12 cellular contexts compared by ENCODE assay signal in genomic region chr13:20058476-20058875, GRCh38.
DNase-seq lines count a peak whose midpoint lies in the region; ATAC-seq and TF ChIP-seq lines count a peak whose summit lies in the region.
"Had no signal": no experiment of that assay in that cellular context is flagged by ENCODE, and none has a peak within 500 bp of the region (broad histone marks: within the 10 kb centered on the region; RNA-seq: fewer than 3 reads in every experiment).

No MANE protein-coding gene starts in this region.

- H3K9me3 Mint-ChIP-seq in GM23338, result no peaks in the 10 kb centered on the region
- H3K9me3 Mint-ChIP-seq in activated T-helper 17 cell treated with anti-CD3 and anti-CD28 coated beads, Interleukin-2, amount 50 U/mL, for 72 hours, result no peaks in the 10 kb centered on the region
- H3K9me3 Mint-ChIP-seq: CD4-positive, CD25-positive, alpha-beta regulatory T cell had no signal

- H3K4me2 ChIP-seq in GM23338 (no peak overlapping the region), trophoblast cell (ENCODE audit: low read length) (no peak overlapping the region)

- no peak overlapping the region for H3K4ac ChIP-seq in trophoblast cell (ENCODE audit: low read depth, low read length)

- H2AK5ac ChIP-seq in trophoblast cell (ENCODE audit: low read length), result no peak overlapping the region

- peaks cover 35% of the 10 kb centered on the region; the same call in 1 of the 2 replicates for H3K36me3 ChIP-seq in GM23338 (ENCODE audit: insufficient read depth)
- H3K36me3 ChIP-seq in trophoblast cell (ENCODE audit: control insufficient read depth in 1 of 2, insufficient read depth in 2 of 2, low read length in 2 of 2), result peaks cover 9 to 28% of the 10 kb centered on the region in 2 experiments
- H3K36me3 ChIP-seq in prostate gland, result no peaks in the 10 kb centered on the region

- intact Hi-C loops in prostate gland (cut with DNase I), result no loop called here

- no peak overlapping the region; the same call in 1 of the 2 replicates for H3K27ac Mint-ChIP-seq in GM23338
- peak overlapping the region; percentile 11 for H3K27ac Mint-ChIP-seq in activated T-helper 17 cell treated with anti-CD3 and anti-CD28 coated beads, Interleukin-2, amount 50 U/mL, for 72 hours
- H3K27ac Mint-ChIP-seq: CD4-positive, CD25-positive, alpha-beta regulatory T cell had no signal

- H3K79me2 ChIP-seq in GM23338 (replicated peaks; ENCODE audit: insufficient read depth), result peaks cover 16% of the 10 kb centered on the region; the same call in 1 of the 2 replicates
- no peaks in the 10 kb centered on the region for H3K79me2 ChIP-seq in trophoblast cell (ENCODE audit: control insufficient read depth, insufficient read depth, low read length, poor library complexity)

- no peak overlapping the region for H2BK120ac ChIP-seq in trophoblast cell (ENCODE audit: insufficient read depth, low read length, poor library complexity)

- H3K27me3 ChIP-seq in GM23338 (ENCODE audit: insufficient read depth), result no peaks in the 10 kb centered on the region
- H3K27me3 ChIP-seq in trophoblast cell (ENCODE audit: insufficient read depth, low read length), result no peaks in the 10 kb centered on the region
- no peaks in the 10 kb centered on the region for H3K27me3 ChIP-seq in prostate gland (replicated peaks; ENCODE audit: insufficient read depth)
- H3K27me3 ChIP-seq: BE2C had no signal

- H3K4me3 ChIP-seq in GM23338 (no peak overlapping the region), trophoblast cell (ENCODE audit: low read depth, low read length) (no peak overlapping the region), prostate gland (no peak overlapping the region)
- H3K4me3 ChIP-seq: HAP-1 had no signal

- H3K23ac ChIP-seq in trophoblast cell (ENCODE audit: low read length), result no peak overlapping the region

- H3K79me1 ChIP-seq in trophoblast cell (ENCODE audit: low read length), result no peaks in the 10 kb centered on the region

- no peaks in the 10 kb centered on the region for H3F3A ChIP-seq in GM23338 (replicated peaks; ENCODE audit: low read depth)

- H4K20me1 ChIP-seq in GM23338 (replicated peaks; ENCODE audit: insufficient read depth), result no peaks in the 10 kb centered on the region; the same call in none of the 2 replicates

- no peak for TF ChIP-seq POLR2A in prostate gland (IDR thresholded peaks at IDR 0.05)

- H3K4me1 ChIP-seq in GM23338 (ENCODE audit: insufficient read depth) (peaks cover 16% of the 10 kb centered on the region), trophoblast cell (ENCODE audit: control insufficient read depth in 1 of 2, insufficient read depth in 2 of 2, low read length in 2 of 2) (no peaks in the 10 kb centered on the region), prostate gland (replicated peaks) (no peaks in the 10 kb centered on the region)
- H3K4me1 ChIP-seq: BE2C, Caco-2, HAP-1 had no signal

- H3K14ac ChIP-seq in trophoblast cell (ENCODE audit: low read length), result no peak overlapping the region

- no peak overlapping the region for H4K91ac ChIP-seq in trophoblast cell (ENCODE audit: low read depth, low read length)

- H2BK5ac ChIP-seq in trophoblast cell (ENCODE audit: low read depth, low read length, poor library complexity), result no peak overlapping the region

- TF ChIP-seq CTCF in GM23338 (conservative IDR thresholded peaks at IDR 0.05; ENCODE audit: low read depth in 2 of 2) (no peak), prostate gland (IDR thresholded peaks at IDR 0.05) (no peak)

- H3K9me3 ChIP-seq in trophoblast cell (ENCODE audit: insufficient read depth, low read depth, low read length), result no peaks in the 10 kb centered on the region
- no peaks in the 10 kb centered on the region for H3K9me3 ChIP-seq in prostate gland
- H3K9me3 ChIP-seq: BE2C, Caco-2, HAP-1 had no signal

- WGBS in trophoblast cell (ENCODE audit: extremely low coverage, insufficient coverage, insufficient read length), result no CpG with 5 or more reads among the region's 1 CpG
- WGBS in prostate gland, result 95% methylated on average over 1 of the region's 1 CpG

- no peak overlapping the region for H4K8ac ChIP-seq in trophoblast cell (ENCODE audit: low read depth, low read length)

- no peak overlapping the region for H2BK12ac ChIP-seq in trophoblast cell (ENCODE audit: low read length)

- H3K9me2 ChIP-seq in GM23338 (ENCODE audit: insufficient read depth), result no peaks in the 10 kb centered on the region

- no peak overlapping the region for H3K9ac ChIP-seq in trophoblast cell (ENCODE audit: low read length)

- no peak overlapping the region for H3K4me3 Mint-ChIP-seq in GM23338
- no peak overlapping the region for H3K4me3 Mint-ChIP-seq in activated T-helper 17 cell treated with anti-CD3 and anti-CD28 coated beads, Interleukin-2, amount 50 U/mL, for 72 hours
- H3K4me3 Mint-ChIP-seq: CD4-positive, CD25-positive, alpha-beta regulatory T cell had no signal

- H3K27ac ChIP-seq in GM23338 (ENCODE audit: low read depth) (no peak overlapping the region; the same call in 1 of the 2 replicates), trophoblast cell (ENCODE audit: low read depth, low read length) (no peak overlapping the region), prostate gland (no peak overlapping the region)

- ATAC-seq in GM23338 (peak; percentile 67), esophagus mucosa (peak; percentile 80)
- no peak for ATAC-seq in activated T-helper 17 cell treated with anti-CD3 and anti-CD28 coated beads, Interleukin-2, amount 50 U/mL, for 72 hours (replicated peaks)

- no peak overlapping the region for H4K12ac ChIP-seq in trophoblast cell (ENCODE audit: low read depth, low read length)

- peaks cover 26% of the 10 kb centered on the region for H3K4me1 Mint-ChIP-seq in GM23338
- H3K4me1 Mint-ChIP-seq in activated T-helper 17 cell treated with anti-CD3 and anti-CD28 coated beads, Interleukin-2, amount 50 U/mL, for 72 hours, result no peaks in the 10 kb centered on the region

- H2AFZ ChIP-seq in GM23338, result no peak overlapping the region
- no peak overlapping the region for H2AFZ ChIP-seq in trophoblast cell (ENCODE audit: insufficient read depth, low read length, poor library complexity)

- DNase-seq in GM23338 (ENCODE audit: low spot score) (no peak), putamen (ENCODE audit: low spot score) (no peak), trophoblast cell (no peak), prostate gland (ENCODE audit: low spot score) (no peak)
- DNase-seq: ACHN; BE2C; C1 segment of cervical spinal cord; Caco-2; CD4-positive, CD25-positive, alpha-beta regulatory T cell had no signal

- peaks cover 63% of the 10 kb centered on the region for H3K36me3 Mint-ChIP-seq in GM23338 (ENCODE audit: low read depth)
- H3K36me3 Mint-ChIP-seq in activated T-helper 17 cell treated with anti-CD3 and anti-CD28 coated beads, Interleukin-2, amount 50 U/mL, for 72 hours (ENCODE audit: low read depth), result peaks cover 94% of the 10 kb centered on the region

- no peak overlapping the region for H3K18ac ChIP-seq in trophoblast cell (ENCODE audit: low read length)

- no peaks in the 10 kb centered on the region for H3K27me3 Mint-ChIP-seq in GM23338 (ENCODE audit: insufficient read depth, low read depth, poor library complexity)
- H3K27me3 Mint-ChIP-seq in activated T-helper 17 cell treated with anti-CD3 and anti-CD28 coated beads, Interleukin-2, amount 50 U/mL, for 72 hours, result no peaks in the 10 kb centered on the region
- H3K27me3 Mint-ChIP-seq: CD4-positive, CD25-positive, alpha-beta regulatory T cell had no signal

TF ChIP-seq in GM23338, 12 proteins besides CTCF, POLR2A, EP300 and RAD21 (continues in another document):
- TF ChIP-seq ETS1 (IDR thresholded peaks at IDR 0.05) (no peak), JUNB (IDR thresholded peaks at IDR 0.05; ENCODE audit: unreplicated experiment) (no peak)
